Comparison of ENCODE assay signal across 1 cellular context in the genomic region with DNA sequence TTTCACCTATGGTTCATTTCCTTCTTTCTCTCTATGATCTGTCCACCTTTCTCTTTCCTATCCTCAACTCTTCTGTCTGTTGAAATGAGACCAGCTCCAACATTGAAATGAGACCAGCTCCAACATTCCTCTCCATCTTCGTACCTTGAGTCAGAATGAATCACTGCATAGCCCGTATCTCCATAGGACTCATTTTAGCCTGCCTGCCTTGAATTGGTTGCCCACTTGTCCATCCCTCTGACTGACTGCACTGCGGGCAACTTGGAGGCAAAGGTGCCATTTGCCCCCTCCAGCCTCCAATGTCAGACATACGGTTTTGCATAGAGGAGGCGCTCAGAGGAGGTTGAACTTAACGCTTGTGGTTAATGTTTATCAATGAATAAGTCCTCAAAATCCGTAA.
TF ChIP-seq lines count a peak whose summit lies in the region.

No MANE protein-coding gene starts in this region.

TF ChIP-seq in H1, 55 proteins besides CTCF, POLR2A, EP300 and RAD21:
- TF ChIP-seq, protein P1, sequence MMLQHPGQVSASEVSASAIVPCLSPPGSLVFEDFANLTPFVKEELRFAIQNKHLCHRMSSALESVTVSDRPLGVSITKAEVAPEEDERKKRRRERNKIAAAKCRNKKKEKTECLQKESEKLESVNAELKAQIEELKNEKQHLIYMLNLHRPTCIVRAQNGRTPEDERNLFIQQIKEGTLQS (IDR thresholded peaks at IDR 0.05; ENCODE audit: insufficient read depth, low read depth, low read length): no peak
- TF ChIP-seq TAF7 (optimal IDR thresholded peaks at IDR 0.05; ENCODE audit: borderline replicate concordance, low read depth, low read length): no peak
- TF ChIP-seq, protein P2, sequence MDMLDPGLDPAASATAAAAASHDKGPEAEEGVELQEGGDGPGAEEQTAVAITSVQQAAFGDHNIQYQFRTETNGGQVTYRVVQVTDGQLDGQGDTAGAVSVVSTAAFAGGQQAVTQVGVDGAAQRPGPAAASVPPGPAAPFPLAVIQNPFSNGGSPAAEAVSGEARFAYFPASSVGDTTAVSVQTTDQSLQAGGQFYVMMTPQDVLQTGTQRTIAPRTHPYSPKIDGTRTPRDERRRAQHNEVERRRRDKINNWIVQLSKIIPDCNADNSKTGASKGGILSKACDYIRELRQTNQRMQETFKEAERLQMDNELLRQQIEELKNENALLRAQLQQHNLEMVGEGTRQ (IDR thresholded peaks at IDR 0.05; ENCODE audit: low read length): no peak
